Comparison of ENCODE assay signal across 10 cellular contexts in the genomic region with DNA sequence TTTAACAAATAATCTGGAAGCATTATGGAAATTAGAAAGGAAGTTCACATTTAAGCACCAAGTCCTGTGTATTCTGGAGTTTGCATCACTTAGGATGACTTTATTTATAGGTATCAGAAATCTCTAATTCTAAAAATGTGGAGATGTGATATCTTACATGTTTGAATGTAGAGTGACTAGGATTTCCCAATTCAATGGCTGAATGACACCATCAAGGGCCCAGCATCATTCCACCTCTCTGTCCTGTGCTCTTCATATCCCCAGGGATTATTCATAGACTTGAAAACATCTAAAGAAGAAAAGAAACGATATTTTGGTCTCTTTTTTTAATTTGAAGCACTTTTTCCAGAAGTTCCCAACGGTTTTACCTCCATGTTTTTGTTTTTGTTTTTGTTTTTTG.
"Had no signal": no experiment of that assay in that cellular context is flagged by ENCODE, and none has a peak within 500 bp of the region (broad histone marks: within the 10 kb centered on the region; RNA-seq: fewer than 3 reads in every experiment).

No MANE protein-coding gene starts in this region.

- H3K4me2 ChIP-seq: GM23338 had no signal

- FAIRE-seq: H1, H54 had no signal

- H3K4me3 ChIP-seq: GM23248, GM23338, HAP-1 had no signal

- H3K27ac ChIP-seq: GM23248 had no signal

- H2AFZ ChIP-seq: GM23248, GM23338 had no signal

- H3K4me1 Mint-ChIP-seq: GM23338 had no signal

- DNase-seq: GM23248, GOT3, H7, H9, HCEC 1CT, HFFc6 had no signal

- H3K9me3 ChIP-seq: HAP-1 had no signal

- H3K4me1 ChIP-seq: HAP-1 had no signal

- H3K36me3 ChIP-seq: HAP-1 had no signal

- ATAC-seq: GM23338 had no signal

- H3K4me3 Mint-ChIP-seq: GM23338, H9, HFFc6 had no signal

- H3K9ac ChIP-seq: GM23248 had no signal

- H3K27ac Mint-ChIP-seq: GM23338, H9, HFFc6 had no signal
